Comparison of ENCODE assay signal across 1 cellular context in the genomic region with DNA sequence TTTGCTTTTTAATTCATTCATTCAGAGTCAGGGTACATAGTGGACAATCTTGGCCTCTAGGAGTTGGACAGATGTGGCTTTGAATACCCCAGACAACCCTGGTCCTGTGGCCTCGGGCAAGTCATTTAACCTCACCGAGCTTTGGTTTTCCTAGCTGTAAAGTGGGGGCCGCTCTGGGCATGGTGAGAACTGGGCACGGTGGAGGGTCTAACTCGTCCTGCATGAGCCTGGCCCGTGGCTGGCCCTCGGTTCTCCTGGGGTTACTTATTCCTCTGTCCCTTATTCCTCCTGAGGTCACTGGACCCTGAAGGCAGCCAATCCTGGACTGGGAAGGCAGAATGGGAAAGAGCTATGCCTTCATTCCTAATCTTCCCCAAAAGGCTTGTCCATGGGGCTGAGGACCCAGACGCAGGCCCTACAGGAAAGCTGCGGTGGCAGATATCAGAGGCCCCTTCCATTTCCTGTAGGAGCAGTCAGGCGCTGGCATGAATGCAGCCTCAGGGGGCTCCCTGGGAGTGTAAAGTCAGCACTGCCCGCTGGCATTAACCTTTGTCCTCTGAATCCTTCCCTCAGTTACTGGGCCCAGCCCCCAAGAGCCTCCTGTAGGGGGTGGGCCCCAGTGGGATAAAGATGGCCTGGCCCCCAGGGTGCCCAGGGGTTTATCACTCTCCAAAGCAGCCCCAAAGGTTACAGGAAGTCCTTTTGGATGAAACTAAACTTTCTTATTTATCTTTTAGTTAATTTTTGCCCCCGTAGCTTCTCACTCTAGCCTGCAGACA.
TF ChIP-seq lines count a peak whose summit lies in the region.

No MANE protein-coding gene starts in this region.

TF ChIP-seq in HepG2, 621 proteins besides CTCF, POLR2A, EP300 and RAD21 (continued from another document and continues in another):
- TF ChIP-seq, protein P1, sequence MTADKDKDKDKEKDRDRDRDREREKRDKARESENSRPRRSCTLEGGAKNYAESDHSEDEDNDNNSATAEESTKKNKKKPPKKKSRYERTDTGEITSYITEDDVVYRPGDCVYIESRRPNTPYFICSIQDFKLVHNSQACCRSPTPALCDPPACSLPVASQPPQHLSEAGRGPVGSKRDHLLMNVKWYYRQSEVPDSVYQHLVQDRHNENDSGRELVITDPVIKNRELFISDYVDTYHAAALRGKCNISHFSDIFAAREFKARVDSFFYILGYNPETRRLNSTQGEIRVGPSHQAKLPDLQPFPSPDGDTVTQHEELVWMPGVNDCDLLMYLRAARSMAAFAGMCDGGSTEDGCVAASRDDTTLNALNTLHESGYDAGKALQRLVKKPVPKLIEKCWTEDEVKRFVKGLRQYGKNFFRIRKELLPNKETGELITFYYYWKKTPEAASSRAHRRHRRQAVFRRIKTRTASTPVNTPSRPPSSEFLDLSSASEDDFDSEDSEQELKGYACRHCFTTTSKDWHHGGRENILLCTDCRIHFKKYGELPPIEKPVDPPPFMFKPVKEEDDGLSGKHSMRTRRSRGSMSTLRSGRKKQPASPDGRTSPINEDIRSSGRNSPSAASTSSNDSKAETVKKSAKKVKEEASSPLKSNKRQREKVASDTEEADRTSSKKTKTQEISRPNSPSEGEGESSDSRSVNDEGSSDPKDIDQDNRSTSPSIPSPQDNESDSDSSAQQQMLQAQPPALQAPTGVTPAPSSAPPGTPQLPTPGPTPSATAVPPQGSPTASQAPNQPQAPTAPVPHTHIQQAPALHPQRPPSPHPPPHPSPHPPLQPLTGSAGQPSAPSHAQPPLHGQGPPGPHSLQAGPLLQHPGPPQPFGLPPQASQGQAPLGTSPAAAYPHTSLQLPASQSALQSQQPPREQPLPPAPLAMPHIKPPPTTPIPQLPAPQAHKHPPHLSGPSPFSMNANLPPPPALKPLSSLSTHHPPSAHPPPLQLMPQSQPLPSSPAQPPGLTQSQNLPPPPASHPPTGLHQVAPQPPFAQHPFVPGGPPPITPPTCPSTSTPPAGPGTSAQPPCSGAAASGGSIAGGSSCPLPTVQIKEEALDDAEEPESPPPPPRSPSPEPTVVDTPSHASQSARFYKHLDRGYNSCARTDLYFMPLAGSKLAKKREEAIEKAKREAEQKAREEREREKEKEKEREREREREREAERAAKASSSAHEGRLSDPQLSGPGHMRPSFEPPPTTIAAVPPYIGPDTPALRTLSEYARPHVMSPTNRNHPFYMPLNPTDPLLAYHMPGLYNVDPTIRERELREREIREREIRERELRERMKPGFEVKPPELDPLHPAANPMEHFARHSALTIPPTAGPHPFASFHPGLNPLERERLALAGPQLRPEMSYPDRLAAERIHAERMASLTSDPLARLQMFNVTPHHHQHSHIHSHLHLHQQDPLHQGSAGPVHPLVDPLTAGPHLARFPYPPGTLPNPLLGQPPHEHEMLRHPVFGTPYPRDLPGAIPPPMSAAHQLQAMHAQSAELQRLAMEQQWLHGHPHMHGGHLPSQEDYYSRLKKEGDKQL (CRISPR knock-in tag; IDR thresholded peaks at IDR 0.05; ENCODE audit: low read depth), result no peak
- TF ChIP-seq SMC3 (IDR thresholded peaks at IDR 0.05; ENCODE audit: low read length), result no peak
- no peak for TF ChIP-seq PHF8 (CRISPR knock-in tag; IDR thresholded peaks at IDR 0.05)
- no peak for TF ChIP-seq ZNF572 (CRISPR knock-in tag; IDR thresholded peaks at IDR 0.05)
- TF ChIP-seq ZNF407 (CRISPR knock-in tag; IDR thresholded peaks at IDR 0.05; ENCODE audit: not compliant biosample characterization), result no peak
- TF ChIP-seq ZBTB7A (CRISPR knock-in tag; IDR thresholded peaks at IDR 0.05), result no peak
- no peak for TF ChIP-seq TCF12 (IDR thresholded peaks at IDR 0.05)
- no peak for TF ChIP-seq TCF12 (CRISPR knock-in tag; IDR thresholded peaks at IDR 0.05)
- TF ChIP-seq, protein P2, sequence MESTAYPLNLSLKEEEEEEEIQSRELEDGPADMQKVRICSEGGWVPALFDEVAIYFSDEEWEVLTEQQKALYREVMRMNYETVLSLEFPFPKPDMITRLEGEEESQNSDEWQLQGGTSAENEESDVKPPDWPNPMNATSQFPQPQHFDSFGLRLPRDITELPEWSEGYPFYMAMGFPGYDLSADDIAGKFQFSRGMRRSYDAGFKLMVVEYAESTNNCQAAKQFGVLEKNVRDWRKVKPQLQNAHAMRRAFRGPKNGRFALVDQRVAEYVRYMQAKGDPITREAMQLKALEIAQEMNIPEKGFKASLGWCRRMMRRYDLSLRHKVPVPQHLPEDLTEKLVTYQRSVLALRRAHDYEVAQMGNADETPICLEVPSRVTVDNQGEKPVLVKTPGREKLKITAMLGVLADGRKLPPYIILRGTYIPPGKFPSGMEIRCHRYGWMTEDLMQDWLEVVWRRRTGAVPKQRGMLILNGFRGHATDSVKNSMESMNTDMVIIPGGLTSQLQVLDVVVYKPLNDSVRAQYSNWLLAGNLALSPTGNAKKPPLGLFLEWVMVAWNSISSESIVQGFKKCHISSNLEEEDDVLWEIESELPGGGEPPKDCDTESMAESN (CRISPR knock-in tag; conservative IDR thresholded peaks at IDR 0.05), result no peak
- TF ChIP-seq ZNF10 (CRISPR knock-in tag; IDR thresholded peaks at IDR 0.05; ENCODE audit: borderline replicate concordance, low read depth), result no peak
- TF ChIP-seq GATAD2A (CRISPR knock-in tag; IDR thresholded peaks at IDR 0.05), result 0 out of 2 replicates have a peak, but pooled peaks have one; percentile 15
- no peak for TF ChIP-seq ZNF512 (CRISPR knock-in tag; IDR thresholded peaks at IDR 0.05)
- TF ChIP-seq RFXAP (CRISPR knock-in tag; IDR thresholded peaks at IDR 0.05; ENCODE audit: borderline replicate concordance), result no peak
- TF ChIP-seq PHF20 (CRISPR knock-in tag; IDR thresholded peaks at IDR 0.05), result peak; percentile 28; the same call in 1 of the 2 replicates
- no peak for TF ChIP-seq MTF2 (CRISPR knock-in tag; IDR thresholded peaks at IDR 0.05; ENCODE audit: borderline replicate concordance)
- TF ChIP-seq KLF12 (CRISPR knock-in tag; IDR thresholded peaks at IDR 0.05; ENCODE audit: borderline replicate concordance), result no peak
- no peak for TF ChIP-seq ZNF264 (CRISPR knock-in tag; IDR thresholded peaks at IDR 0.05)
- TF ChIP-seq ZNF879 (CRISPR knock-in tag; IDR thresholded peaks at IDR 0.05), result no peak
- no peak for TF ChIP-seq ZNF567 (CRISPR knock-in tag; IDR thresholded peaks at IDR 0.05; ENCODE audit: borderline replicate concordance)
- TF ChIP-seq SIX4 (CRISPR knock-in tag; IDR thresholded peaks at IDR 0.05), result no peak
- no peak for TF ChIP-seq AGO2 (optimal IDR thresholded peaks at IDR 0.05; ENCODE audit: low read depth, low read length)
- TF ChIP-seq ZNF550 (CRISPR knock-in tag; IDR thresholded peaks at IDR 0.05; ENCODE audit: borderline replicate concordance), result no peak
- TF ChIP-seq MBNL3 (CRISPR knock-in tag; conservative IDR thresholded peaks at IDR 0.05), result no peak
- peak; percentile 38; the same call in 1 of the 2 replicates for TF ChIP-seq HNF4G (IDR thresholded peaks at IDR 0.05; ENCODE audit: borderline replicate concordance, low read depth, low read length)
- no peak for TF ChIP-seq HNF4G (CRISPR knock-in tag; IDR thresholded peaks at IDR 0.05; ENCODE audit: borderline replicate concordance, low read depth)
- TF ChIP-seq HNF4A (CRISPR knock-in tag; IDR thresholded peaks at IDR 0.05), result peak; percentile 33; the same call in 1 of the 2 replicates
- no peak for TF ChIP-seq GATA4 (IDR thresholded peaks at IDR 0.05; ENCODE audit: borderline replicate concordance, low read depth)
- no peak for TF ChIP-seq ZNF382 (CRISPR knock-in tag; IDR thresholded peaks at IDR 0.05; ENCODE audit: borderline replicate concordance)
- TF ChIP-seq AKAP8 (CRISPR knock-in tag; IDR thresholded peaks at IDR 0.05), result no peak
- no peak for TF ChIP-seq NR2C2 (CRISPR knock-in tag; IDR thresholded peaks at IDR 0.05; ENCODE audit: borderline replicate concordance)
- no peak for TF ChIP-seq TCF7L2 (IDR thresholded peaks at IDR 0.05; ENCODE audit: low read depth, low read length)
- TF ChIP-seq NR1H2 (CRISPR knock-in tag; IDR thresholded peaks at IDR 0.05; ENCODE audit: borderline replicate concordance, low read depth), result no peak
- no peak for TF ChIP-seq ZC3H13 (CRISPR knock-in tag; IDR thresholded peaks at IDR 0.05)
- TF ChIP-seq, protein P3, sequence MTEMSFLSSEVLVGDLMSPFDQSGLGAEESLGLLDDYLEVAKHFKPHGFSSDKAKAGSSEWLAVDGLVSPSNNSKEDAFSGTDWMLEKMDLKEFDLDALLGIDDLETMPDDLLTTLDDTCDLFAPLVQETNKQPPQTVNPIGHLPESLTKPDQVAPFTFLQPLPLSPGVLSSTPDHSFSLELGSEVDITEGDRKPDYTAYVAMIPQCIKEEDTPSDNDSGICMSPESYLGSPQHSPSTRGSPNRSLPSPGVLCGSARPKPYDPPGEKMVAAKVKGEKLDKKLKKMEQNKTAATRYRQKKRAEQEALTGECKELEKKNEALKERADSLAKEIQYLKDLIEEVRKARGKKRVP (CRISPR knock-in tag; IDR thresholded peaks at IDR 0.05), result no peak
- no peak for TF ChIP-seq ZNF788 (CRISPR knock-in tag; IDR thresholded peaks at IDR 0.05; ENCODE audit: borderline replicate concordance)
